Comparison of ENCODE assay signal across 15 cellular contexts in the genomic region with DNA sequence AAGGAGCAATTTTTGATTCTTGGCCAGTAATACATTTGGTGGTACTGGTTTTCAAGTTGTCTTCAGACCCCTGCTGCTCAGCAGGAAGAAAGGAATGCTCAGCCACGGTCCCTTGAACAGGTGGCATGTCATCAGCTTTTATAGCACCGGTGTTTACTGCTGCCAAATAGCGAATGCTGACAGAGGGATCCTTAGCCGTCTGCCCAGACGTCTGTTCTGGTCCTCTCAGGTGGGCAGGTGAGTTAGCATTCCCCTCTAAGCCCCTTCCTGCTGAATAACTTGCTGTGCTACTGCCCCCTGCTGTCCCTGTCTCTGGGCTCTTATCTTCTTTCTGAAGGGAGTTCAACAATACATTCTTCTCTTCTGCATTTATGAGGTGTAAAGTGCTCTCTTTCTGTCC. TPM values are rescaled to one million over a fixed set of nuclear protein-coding genes. Genes with fewer than 3 reads are reported as not detected.
A peak's percentile ranks its signal among the peaks of the same experiment; 100 is the strongest.
DNase-seq lines count a peak whose midpoint lies in the region; ATAC-seq, FAIRE-seq and TF ChIP-seq lines count a peak whose summit lies in the region.
"Had no signal": no experiment of that assay in that cellular context is flagged by ENCODE, and none has a peak within 500 bp of the region (broad histone marks: within the 10 kb centered on the region; RNA-seq: fewer than 3 reads in every experiment).

No MANE protein-coding gene starts in this region.

- no peaks in the 10 kb centered on the region for H3K9me3 ChIP-seq in kidney (ENCODE audit: control insufficient read depth in 1 of 2, low read length in 2 of 2)
- H3K9me3 ChIP-seq: SJSA1 had no signal

- in situ Hi-C loops in astrocyte of the cerebellum (cut with HindIII; ENCODE audit: low sequenced_read_pairs) = no loop called here

- no peak for ATAC-seq in activated CD4-positive, CD25-positive, alpha-beta regulatory T cell treated with anti-CD3 and anti-CD28 coated beads, Interleukin-2, amount 50 U/mL, for 24 hours

- intact Hi-C loops in kidney (cut with DNase I) = no loop called here

- peaks cover 39 to 40% of the 10 kb centered on the region in 2 donors for H3K36me3 ChIP-seq in kidney (ENCODE audit: control insufficient read depth in 1 of 2, insufficient read depth in 2 of 2, low read length in 2 of 2)

- DNase-seq in AG08396 (ENCODE audit: low spot score) (peak; percentile 8), astrocyte of the cerebellum (ENCODE audit: low read depth) (no peak), kidney glomerular epithelial cell (lab: John Stamatoyannopoulos, UW) (peak; percentile 24), germinal center (ENCODE audit: low spot score) (no peak), kidney (no peak), AG20443 (ENCODE audit: low spot score) (no peak)
- DNase-seq: CD8-positive, alpha-beta memory T cell; foreskin melanocyte; KBM-7; NCI-H226; small intestine had no signal

- H3K4me3 ChIP-seq in GM12875 (ENCODE audit: low read depth, low read length) (no peak overlapping the region), astrocyte of the cerebellum (ENCODE audit: low read depth, low read length) (no peak overlapping the region), kidney (ENCODE audit: low read length in 2 of 2) (no peak overlapping the region)
- H3K4me3 ChIP-seq: SJSA1 had no signal

- H3K27ac ChIP-seq in kidney (ENCODE audit: low read depth in 2 of 2, low read length in 2 of 2) = no peak overlapping the region
- H3K27ac ChIP-seq: SJSA1 had no signal

- FAIRE-seq in kidney (lab: Jason Lieb, UNC) = no peak
- FAIRE-seq: small intestine had no signal

- TF ChIP-seq CTCF in GM12875 (IDR thresholded peaks at IDR 0.05; ENCODE audit: borderline replicate concordance, insufficient read depth, low read depth, low read length) = 0 out of 2 replicates have a peak, but pooled peaks have one; percentile 20
- TF ChIP-seq CTCF in astrocyte of the cerebellum (IDR thresholded peaks at IDR 0.05; ENCODE audit: low read depth, low read length, missing control alignments) = peak; percentile 36
- no peak for TF ChIP-seq CTCF in kidney (IDR thresholded peaks at IDR 0.05; ENCODE audit: borderline replicate concordance, extremely low read depth, insufficient read depth)

- no peak overlapping the region for H3K9ac ChIP-seq in kidney (ENCODE audit: low read length in 2 of 2)

- no peaks in the 10 kb centered on the region for H3K4me1 ChIP-seq in kidney (ENCODE audit: control insufficient read depth in 1 of 2, insufficient read depth in 1 of 2, low read depth in 1 of 2, low read length in 2 of 2)
- H3K4me1 ChIP-seq: SJSA1 had no signal

RNA-seq across cellular contexts. Expression of gene BOD1L1, which starts 28.4 kb away (rescaled TPM):
- total RNA-seq in kidney = 45.6 TPM
- 9.0 TPM for polyA plus RNA-seq in kidney (ENCODE audit: insufficient read depth, low read depth, low replicate concordance)

RNA-seq across cellular contexts. Expression of gene NKX3-2, which starts 54.9 kb away (rescaled TPM):
- total RNA-seq in kidney = not detected
- 0.17 TPM for polyA plus RNA-seq in kidney (ENCODE audit: insufficient read depth, low read depth, low replicate concordance)
- total RNA-seq: activated CD8-positive, alpha-beta memory T cell treated with anti-CD3 and anti-CD28 coated beads for 36 hours; CD8-positive, alpha-beta memory T cell had no signal
- polyA plus RNA-seq: CD8-positive, alpha-beta memory T cell had no signal

Comparison
In these comparisons a context has a peak if more than half of its experiments do, and no peak if none do; other contexts are left out.
1. DNase-seq: peak in AG08396 (single experiment) and kidney glomerular epithelial cell (single experiment); none in astrocyte of the cerebellum (single experiment), germinal center (single experiment), kidney (single experiment) and AG20443 (single experiment).